In the genomic region with DNA sequence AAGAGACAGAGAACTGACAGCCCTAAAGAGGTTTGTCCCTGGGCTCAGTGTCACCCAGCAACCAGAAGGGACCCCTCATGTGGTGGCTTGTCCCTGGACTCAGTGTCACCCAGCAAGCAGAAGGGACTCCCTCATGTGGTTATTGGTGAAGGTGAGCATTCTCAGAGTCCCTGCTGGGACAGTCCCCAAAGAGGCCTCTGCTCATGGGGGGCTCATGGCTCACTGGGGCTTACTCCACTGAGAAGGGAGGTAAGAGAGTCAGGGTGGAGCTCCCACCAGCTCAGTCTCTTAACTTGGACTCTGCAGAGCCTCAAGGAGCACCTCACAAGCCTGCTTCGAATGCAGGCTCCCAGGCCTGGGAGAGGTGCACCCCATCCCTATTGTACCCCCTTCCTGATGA, we compare ENCODE assay signal across 20 cellular contexts.
"Had no signal": no experiment of that assay in that cellular context is flagged by ENCODE, and none has a peak within 500 bp of the region (broad histone marks: within the 10 kb centered on the region; RNA-seq: fewer than 3 reads in every experiment).

No MANE protein-coding gene starts in this region.

- H3K4me3 Mint-ChIP-seq: activated naive CD4-positive, alpha-beta T cell treated with anti-CD3 and anti-CD28 coated beads for 36 hours; activated naive CD8-positive, alpha-beta T cell treated with anti-CD3 and anti-CD28 coated beads, Interleukin-2, amount 10 ng/mL, durations not matched to agents 7 days and 5 days; memory B cell; naive B cell; neural progenitor cell; stimulated activated naive CD8-positive, alpha-beta T cell treated with anti-CD3 and anti-CD28 coated beads, Interleukin-15, Interleukin-2, amounts not matched to agents 100 ng/mL and 50 ng/mL, for 24 hours; T-cell; T-helper 2 cell treated with Interferon-gamma antibody and Interleukin-4, amounts not matched to agents 5 μg/mL and 100 μg/mL, for 36 hours had no signal

- H3K4me1 Mint-ChIP-seq: activated naive CD8-positive, alpha-beta T cell treated with anti-CD3 and anti-CD28 coated beads, Interleukin-2, amount 10 ng/mL, durations not matched to agents 7 days and 5 days; memory B cell; naive B cell; T-cell had no signal

- H3K9me3 ChIP-seq: esophagus squamous epithelium, gastrocnemius medialis, tibial artery had no signal

- DNase-seq: activated CD8-positive, alpha-beta memory T cell treated with anti-CD3 and anti-CD28 coated beads, Interleukin-2, amount 50 U/mL, for 48 hours; activated effector memory CD4-positive, alpha-beta T cell treated with Interleukin-2 at 50 U/mL for 16 hours; activated naive CD4-positive, alpha-beta T cell treated with anti-CD3 and anti-CD28 coated beads for 36 hours; activated naive CD8-positive, alpha-beta T cell treated with anti-CD3 and anti-CD28 coated beads, Interleukin-2, amount 10 ng/mL, durations not matched to agents 7 days and 5 days; activated T-cell treated with anti-CD3 and anti-CD28 coated beads, Interleukin-2, amount 50 U/mL, for 48 hours; amniotic stem cell; cerebellar nuclear complex; effector CD8-positive, alpha-beta T cell; esophagus squamous epithelium; gastrocnemius medialis; hypothalamus; naive B cell; stimulated activated CD4-positive, alpha-beta T cell treated with anti-CD3 and anti-CD28 coated beads, Interleukin-4, amount 100 ng/mL, for 24 hours; T-cell; tibial artery had no signal

- H3K4me2 ChIP-seq: neural progenitor cell had no signal

- H3K9ac ChIP-seq: neural progenitor cell had no signal

- H3K27ac ChIP-seq: esophagus squamous epithelium, gastrocnemius medialis, neural progenitor cell, tibial artery had no signal

- H3K27me3 ChIP-seq: gastrocnemius medialis, neural progenitor cell, tibial artery had no signal

- H2AFZ ChIP-seq: neural progenitor cell had no signal

- ATAC-seq: gastrocnemius medialis, T-cell had no signal

- H3K9me3 Mint-ChIP-seq: activated naive CD4-positive, alpha-beta T cell treated with anti-CD3 and anti-CD28 coated beads for 36 hours; activated naive CD8-positive, alpha-beta T cell treated with anti-CD3 and anti-CD28 coated beads, Interleukin-2, amount 10 ng/mL, durations not matched to agents 7 days and 5 days; memory B cell; neural progenitor cell; stimulated activated naive CD8-positive, alpha-beta T cell treated with anti-CD3 and anti-CD28 coated beads, Interleukin-15, Interleukin-2, amounts not matched to agents 100 ng/mL and 50 ng/mL, for 24 hours; T-cell; T-helper 2 cell treated with Interferon-gamma antibody and Interleukin-4, amounts not matched to agents 5 μg/mL and 100 μg/mL, for 36 hours had no signal

- H3K4me3 ChIP-seq: esophagus squamous epithelium, gastrocnemius medialis, neural progenitor cell, tibial artery had no signal

- H3K27ac Mint-ChIP-seq: activated naive CD4-positive, alpha-beta T cell treated with anti-CD3 and anti-CD28 coated beads for 36 hours; activated naive CD8-positive, alpha-beta T cell treated with anti-CD3 and anti-CD28 coated beads, Interleukin-2, amount 10 ng/mL, durations not matched to agents 7 days and 5 days; memory B cell; neural progenitor cell; progenitor cell of endocrine pancreas; stimulated activated naive CD8-positive, alpha-beta T cell treated with anti-CD3 and anti-CD28 coated beads, Interleukin-15, Interleukin-2, amounts not matched to agents 100 ng/mL and 50 ng/mL, for 24 hours; T-cell; T-helper 2 cell treated with Interferon-gamma antibody and Interleukin-4, amounts not matched to agents 5 μg/mL and 100 μg/mL, for 36 hours had no signal

- H3K36me3 ChIP-seq: esophagus squamous epithelium, gastrocnemius medialis, neural progenitor cell, tibial artery had no signal

- H3K36me3 Mint-ChIP-seq: activated naive CD8-positive, alpha-beta T cell treated with anti-CD3 and anti-CD28 coated beads, Interleukin-2, amount 10 ng/mL, durations not matched to agents 7 days and 5 days; memory B cell; naive B cell; neural progenitor cell; T-cell had no signal

- H3K27me3 Mint-ChIP-seq: activated naive CD8-positive, alpha-beta T cell treated with anti-CD3 and anti-CD28 coated beads, Interleukin-2, amount 10 ng/mL, durations not matched to agents 7 days and 5 days; stimulated activated naive CD8-positive, alpha-beta T cell treated with anti-CD3 and anti-CD28 coated beads, Interleukin-15, Interleukin-2, amounts not matched to agents 100 ng/mL and 50 ng/mL, for 24 hours; T-cell had no signal

- H3K4me1 ChIP-seq: gastrocnemius medialis, neural progenitor cell, tibial artery had no signal
